ENCODE assay signal across 8 cellular contexts in genomic region chr9:37034320-37034937, GRCh38. TPM values are rescaled to one million over a fixed set of nuclear protein-coding genes. Genes with fewer than 3 reads are reported as not detected.
DNase-seq lines count a peak whose midpoint lies in the region; ATAC-seq, FAIRE-seq and TF ChIP-seq lines count a peak whose summit lies in the region.

No MANE protein-coding gene starts in this region.

- H3K27ac ChIP-seq in RWPE2 (ENCODE audit: poor library complexity, severe bottlenecking) (no peak overlapping the region), endothelial cell of umbilical vein (ENCODE audit: insufficient read depth, low read depth, low read length) (no peak overlapping the region)

- TF ChIP-seq CTCF in GM12874 (IDR thresholded peaks at IDR 0.05; ENCODE audit: insufficient read depth, low read depth, low read length) (peak; percentile 89), RWPE2 (IDR thresholded peaks at IDR 0.05; ENCODE audit: poor library complexity, severe bottlenecking) (peak; percentile 47), endothelial cell of umbilical vein (IDR thresholded peaks at IDR 0.05; ENCODE audit: extremely low read depth in 1 of 2, insufficient read depth in 1 of 2, low read depth in 1 of 2, low read length in 2 of 2) (peak in 1 of 2 donors; percentile 21)

- TF ChIP-seq POLR2A in endothelial cell of umbilical vein (IDR thresholded peaks at IDR 0.05; ENCODE audit: low read depth, low read length) = no peak

- CTCF ChIA-PET in endothelial cell of umbilical vein (lab: Charles Lee) = no interaction called here

- H3K9me3 ChIP-seq in RWPE2 (ENCODE audit: severe bottlenecking) = no peaks in the 10 kb centered on the region
- no peaks in the 10 kb centered on the region for H3K9me3 ChIP-seq in endothelial cell of umbilical vein (replicated peaks; ENCODE audit: control insufficient read depth, insufficient read depth, low read length)

- dilution Hi-C loops in endothelial cell of umbilical vein (cut with MboI; ENCODE audit: extremely low pct_ligation_motif_present, low sequenced_read_pairs) = no loop called here

- no TSS peak for BruUV-seq in endothelial cell of umbilical vein (replicated peaks; lab: Mats Ljungman, UMichigan)

- no peaks in the 10 kb centered on the region for H3K79me2 ChIP-seq in endothelial cell of umbilical vein (ENCODE audit: control insufficient read depth, insufficient read depth, low read length)

- intact Hi-C loops in endothelial cell of umbilical vein (cut with micrococcal nuclease) = no loop called here

- H3K9ac ChIP-seq in endothelial cell of umbilical vein (replicated peaks; ENCODE audit: extremely low read depth, insufficient read depth, low read length) = no peak overlapping the region

- H2AFZ ChIP-seq in endothelial cell of umbilical vein (ENCODE audit: low read depth, low read length) = no peak overlapping the region

- FAIRE-seq in endothelial cell of umbilical vein (lab: Jason Lieb, UNC) = no peak

- ATAC-seq in HG03354 (IDR thresholded peaks at IDR 0.05; ENCODE audit: poor library complexity, severe bottlenecking, unreplicated experiment) (peak; percentile 38), RWPE2 (ENCODE audit: low read depth) (peak; percentile 40; the same call in 2 of the 3 replicates)

- no peaks in the 10 kb centered on the region for H4K20me1 ChIP-seq in endothelial cell of umbilical vein (replicated peaks; ENCODE audit: control insufficient read depth, extremely low read depth, insufficient read depth, low read length)

- H3K36me3 ChIP-seq in RWPE2 (ENCODE audit: low read depth) (no peaks in the 10 kb centered on the region), endothelial cell of umbilical vein (ENCODE audit: control insufficient read depth in 2 of 2, extremely low read depth in 1 of 2, insufficient read depth in 2 of 2, low read length in 2 of 2) (no peaks in the 10 kb centered on the region)

- H3K27me3 ChIP-seq in RWPE2 (ENCODE audit: insufficient read depth, poor library complexity, severe bottlenecking) (peaks cover 100% of the 10 kb centered on the region), endothelial cell of umbilical vein (ENCODE audit: control insufficient read depth in 2 of 2, insufficient read depth in 2 of 2, low read length in 2 of 2) (peaks cover 94 to 100% of the 10 kb centered on the region in 2 experiments)

- POLR2A ChIA-PET in endothelial cell of umbilical vein (lab: Charles Lee) = no interaction called here

- H3K4me1 ChIP-seq in RWPE2 (ENCODE audit: insufficient read depth, poor library complexity, severe bottlenecking) = peaks cover 7% of the 10 kb centered on the region
- H3K4me1 ChIP-seq in endothelial cell of umbilical vein (ENCODE audit: control insufficient read depth, extremely low read depth, insufficient read depth, low read length) = peaks cover 19% of the 10 kb centered on the region

- no peaks in the 10 kb centered on the region for H3K9me1 ChIP-seq in endothelial cell of umbilical vein (replicated peaks; ENCODE audit: control insufficient read depth, extremely low read depth, insufficient read depth, low read length)

- DNase-seq in AML-193 (lab: John Stamatoyannopoulos, UW) = peak; percentile 26 to 29
- DNase-seq in RWPE2 (ENCODE audit: low spot score) = no peak
- no peak for DNase-seq in endothelial cell of umbilical vein (ENCODE audit: low read depth, low spot score)
- no peak for DNase-seq in skeletal muscle cell (ENCODE audit: low read depth)
- no peak for DNase-seq in SKM-1 (lab: John Stamatoyannopoulos, UW; ENCODE audit: unreplicated experiment)
- DNase-seq in HCEC 1CT = no peak

- H3K4me2 ChIP-seq in endothelial cell of umbilical vein (ENCODE audit: insufficient read depth, low read length) = no peak overlapping the region

- H3K4me3 ChIP-seq in RWPE2 (ENCODE audit: severe bottlenecking) (no peak overlapping the region), endothelial cell of umbilical vein (replicated peaks in 1 of 3; ENCODE audit: insufficient read depth in 1 of 3, low read depth in 1 of 3, low read length in 3 of 3) (peak overlapping the region in 1 of 3 experiments; percentile 12), skeletal muscle cell (ENCODE audit: low read depth, low read length) (peak overlapping the region; percentile 15)

TF ChIP-seq in endothelial cell of umbilical vein, 7 proteins besides CTCF, POLR2A, EP300 and RAD21:
- peak; percentile 92 for TF ChIP-seq EZH2 (IDR thresholded peaks at IDR 0.05; ENCODE audit: borderline replicate concordance, low read depth, low read length, severe bottlenecking)
- TF ChIP-seq FOS (IDR thresholded peaks at IDR 0.05; ENCODE audit: borderline replicate concordance, insufficient read depth, low read length) = no peak

RNA-seq across cellular contexts. Expression of gene PAX5, which starts 0.4 kb away (rescaled TPM):
- not detected in 2 replicates for total RNA-seq in endothelial cell of umbilical vein
- not detected in 2 replicates for polyA plus RNA-seq in endothelial cell of umbilical vein
- polyA plus RNA-seq in endothelial cell of umbilical vein (2011; cell fraction: cytosol; rRNA removed) = not detected in 2 replicates
- polyA plus RNA-seq in endothelial cell of umbilical vein (2011; cell fraction: nucleus; rRNA removed) = not detected in 2 replicates
- polyA plus RNA-seq in endothelial cell of umbilical vein (2012) = not detected in 2 replicates
- not detected in 2 replicates for polyA minus RNA-seq in endothelial cell of umbilical vein
- polyA minus RNA-seq in endothelial cell of umbilical vein (2011; cell fraction: cytosol; rRNA and poly(A)+ RNA removed) = not detected
- not detected in 2 replicates for polyA minus RNA-seq in endothelial cell of umbilical vein (2011; cell fraction: nucleus; rRNA and poly(A)+ RNA removed)

Comparison
In these comparisons a context has a peak if more than half of its experiments do, and no peak if none do; other contexts are left out.
1. DNase-seq: peak in AML-193 (2 of 2); none in RWPE2 (single experiment), endothelial cell of umbilical vein (single experiment), skeletal muscle cell (single experiment), SKM-1 (single experiment) and HCEC 1CT (single experiment).